13 cellular contexts compared by ENCODE assay signal in the genomic region with DNA sequence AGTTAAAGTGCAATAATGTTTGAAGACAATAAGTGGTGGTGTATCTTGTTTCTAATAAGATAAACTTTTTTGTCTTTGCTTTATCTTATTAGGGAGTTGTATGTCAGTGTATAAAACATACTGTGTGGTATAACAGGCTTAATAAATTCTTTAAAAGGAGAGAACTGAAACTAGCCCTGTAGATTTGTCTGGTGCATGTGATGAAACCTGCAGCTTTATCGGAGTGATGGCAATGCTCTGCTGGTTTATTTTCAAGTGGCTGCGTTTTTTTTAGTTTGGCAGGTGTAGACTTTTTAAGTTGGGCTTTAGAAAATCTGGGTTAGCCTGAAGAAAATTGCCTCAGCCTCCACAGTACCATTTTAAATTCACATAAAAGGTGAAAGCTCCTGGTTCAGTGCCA. TPM values are rescaled to one million over a fixed set of nuclear protein-coding genes. Genes with fewer than 3 reads are reported as not detected.
A peak's percentile ranks its signal among the peaks of the same experiment; 100 is the strongest.
DNase-seq lines count a peak whose midpoint lies in the region; TF ChIP-seq lines count a peak whose summit lies in the region.
"Had no signal": no experiment of that assay in that cellular context is flagged by ENCODE, and none has a peak within 500 bp of the region (broad histone marks: within the 10 kb centered on the region; RNA-seq: fewer than 3 reads in every experiment).

No MANE protein-coding gene starts in this region.

- H3K4me3 ChIP-seq in OCI-LY3 (ENCODE audit: low read length) (no peak overlapping the region), endodermal cell (ENCODE audit: low read length) (peak overlapping the region; percentile 68), retinal pigment epithelial cell (ENCODE audit: low read length) (peak overlapping the region; percentile 9)

- no peak overlapping the region for H2AFZ ChIP-seq in OCI-LY3 (ENCODE audit: low read depth, low read length)

- peak overlapping the region; percentile 6; the same call in 1 of the 2 replicates for H3K4me2 ChIP-seq in OCI-LY3 (ENCODE audit: low read length)

- H3K9me3 ChIP-seq in OCI-LY3 (ENCODE audit: insufficient read depth, low read length) (no peaks in the 10 kb centered on the region), endodermal cell (ENCODE audit: control insufficient read depth, low read length) (no peaks in the 10 kb centered on the region)
- H3K9me3 ChIP-seq: neutrophil had no signal

- H3K36me3 Mint-ChIP-seq in activated T-cell treated with anti-CD3 and anti-CD28 coated beads, Interleukin-2, amount 50 U/mL, for 24 hours (ENCODE audit: low read depth): peaks cover 67% of the 10 kb centered on the region
- peaks cover 39% of the 10 kb centered on the region for H3K36me3 Mint-ChIP-seq in endodermal cell (ENCODE audit: low read depth)

- TF ChIP-seq CTCF in OCI-LY3 (IDR thresholded peaks at IDR 0.05; ENCODE audit: low read depth, low read length): no peak
- peak; percentile 9 for TF ChIP-seq CTCF in endodermal cell (conservative IDR thresholded peaks at IDR 0.05)
- TF ChIP-seq CTCF in retinal pigment epithelial cell (conservative IDR thresholded peaks at IDR 0.05; ENCODE audit: low read depth, low read length): no peak

- no peaks in the 10 kb centered on the region for H3K9me3 Mint-ChIP-seq in activated T-cell treated with anti-CD3 and anti-CD28 coated beads, Interleukin-2, amount 50 U/mL, for 24 hours
- no peaks in the 10 kb centered on the region for H3K9me3 Mint-ChIP-seq in endodermal cell

- H3K27me3 ChIP-seq in OCI-LY3 (ENCODE audit: low read depth, low read length) (no peaks in the 10 kb centered on the region), endodermal cell (ENCODE audit: control insufficient read depth, insufficient read depth, low read length, poor library complexity, severe bottlenecking) (no peaks in the 10 kb centered on the region)
- H3K27me3 ChIP-seq: brain microvascular endothelial cell, neutrophil had no signal

- no peak for DNase-seq in activated T-cell treated with anti-CD3 and anti-CD28 coated beads, Interleukin-2, amount 50 U/mL, for 24 hours
- DNase-seq in activated T-cell treated with anti-CD3 and anti-CD28 coated beads for 4 hours (no peak), endodermal cell (no peak), retinal pigment epithelial cell (ENCODE audit: low read depth) (no peak), AG08396 (ENCODE audit: low spot score) (no peak)
- DNase-seq in stimulated activated CD4-positive, alpha-beta T cell treated with anti-CD3 and anti-CD28 coated beads, Interleukin-4, amount 100 ng/mL, for 1 hour: no peak
- DNase-seq in stimulated activated CD4-positive, alpha-beta T cell treated with anti-CD3 and anti-CD28 coated beads, Interleukin-12 subunit alpha, Interleukin-12 subunit beta, amount 100 ng/mL, for 4 hours: no peak
- DNase-seq: brain microvascular endothelial cell; GDM1; NCI-H345; stimulated activated naive CD4-positive, alpha-beta T cell treated with Interleukin-2 at 50 U/mL for 16 hours had no signal

- H3K36me3 ChIP-seq in OCI-LY3 (replicated peaks; ENCODE audit: low read depth, low read length) (peaks cover 44% of the 10 kb centered on the region), endodermal cell (ENCODE audit: control insufficient read depth, insufficient read depth, low read length) (peaks cover 34% of the 10 kb centered on the region)

- peak overlapping the region; percentile 100 for H3K4me3 Mint-ChIP-seq in activated T-cell treated with anti-CD3 and anti-CD28 coated beads, Interleukin-2, amount 50 U/mL, for 24 hours
- H3K4me3 Mint-ChIP-seq in endodermal cell: peak overlapping the region; percentile 100

- H3K27ac Mint-ChIP-seq in activated T-cell treated with anti-CD3 and anti-CD28 coated beads, Interleukin-2, amount 50 U/mL, for 24 hours: peak overlapping the region; percentile 100
- H3K27ac Mint-ChIP-seq in endodermal cell: no peak overlapping the region

- H3K9ac ChIP-seq in OCI-LY3 (ENCODE audit: low read length) (no peak overlapping the region), endodermal cell (ENCODE audit: extremely low read depth, low read length, poor library complexity, severe bottlenecking) (peak overlapping the region; percentile 16)

- WGBS in endodermal cell (ENCODE audit: insufficient coverage in 1 of 2, insufficient read length in 1 of 2), 2 experiments: 98 to 100% methylated on average over 1 to 2 of the region's 2 CpGs

- H3K4me1 ChIP-seq in OCI-LY3 (ENCODE audit: low read length) (peaks cover 26% of the 10 kb centered on the region), endodermal cell (ENCODE audit: control insufficient read depth, insufficient read depth, low read length) (no peaks in the 10 kb centered on the region)

- H3K27ac ChIP-seq in OCI-LY3 (ENCODE audit: low read length) (peak overlapping the region; percentile 25; the same call in 1 of the 2 replicates), endodermal cell (ENCODE audit: low read depth, low read length) (no peak overlapping the region)
- H3K27ac ChIP-seq: brain microvascular endothelial cell, neutrophil had no signal

- peaks cover 41% of the 10 kb centered on the region for H3K79me2 ChIP-seq in OCI-LY3 (ENCODE audit: low read length)

- H3K4me1 Mint-ChIP-seq in activated T-cell treated with anti-CD3 and anti-CD28 coated beads, Interleukin-2, amount 50 U/mL, for 24 hours (ENCODE audit: low read depth): peaks cover 35% of the 10 kb centered on the region
- H3K4me1 Mint-ChIP-seq in endodermal cell: peaks cover 28% of the 10 kb centered on the region

- no peaks in the 10 kb centered on the region for H3K27me3 Mint-ChIP-seq in activated T-cell treated with anti-CD3 and anti-CD28 coated beads, Interleukin-2, amount 50 U/mL, for 24 hours
- H3K27me3 Mint-ChIP-seq in endodermal cell (ENCODE audit: insufficient read depth): peaks cover 2% of the 10 kb centered on the region

- H4K20me1 ChIP-seq in OCI-LY3 (ENCODE audit: insufficient read depth, low read length): peaks cover 37% of the 10 kb centered on the region

RNA-seq across cellular contexts. Expression of gene RPL15, which starts 2.7 kb away (rescaled TPM):
- total RNA-seq in endodermal cell: 1,000 to 10,000 TPM; 2,011 to 2,129 TPM
- 3,347 TPM for polyA plus RNA-seq in endodermal cell (2013, experiment 1 of 2)
- 3,114 TPM for polyA plus RNA-seq in endodermal cell (2013, experiment 2 of 2)

RNA-seq across cellular contexts. Expression of gene NKIRAS1, which starts 2.8 kb away (rescaled TPM):
- total RNA-seq in endodermal cell: 1 to 10 TPM; 6.3 to 6.9 TPM
- 11.6 TPM for polyA plus RNA-seq in endodermal cell (2013, experiment 1 of 2)
- 9.2 TPM for polyA plus RNA-seq in endodermal cell (2013, experiment 2 of 2)

RNA-seq across cellular contexts. Expression of gene NR1D2, which starts 25.5 kb away (rescaled TPM):
- total RNA-seq in endodermal cell: 10 to 100 TPM; 22.7 to 30.5 TPM
- polyA plus RNA-seq in endodermal cell (2013, experiment 1 of 2): 20.6 TPM
- 21.0 TPM for polyA plus RNA-seq in endodermal cell (2013, experiment 2 of 2)
